Comparison of ENCODE assay signal across 1 cellular context in the genomic region with DNA sequence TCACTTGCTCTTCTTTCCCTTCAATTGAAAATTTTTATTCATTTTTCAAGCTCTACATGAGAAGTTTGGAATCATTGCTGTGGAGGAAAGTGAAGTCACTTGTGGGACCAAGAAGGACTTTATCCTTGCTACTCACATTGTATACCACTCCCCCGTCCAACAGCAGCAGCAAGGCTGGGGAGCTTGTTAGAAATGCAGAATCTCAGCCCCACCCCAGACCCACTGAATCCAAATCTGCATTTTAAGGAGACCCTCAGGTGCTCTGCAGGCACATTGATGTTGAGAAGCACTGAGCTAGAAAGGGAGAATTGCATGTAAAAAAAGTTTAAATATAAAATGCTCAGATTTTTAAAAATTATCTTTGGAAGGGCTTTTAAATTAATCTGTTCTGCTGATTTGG.
TF ChIP-seq lines count a peak whose summit lies in the region.

No MANE protein-coding gene starts in this region.

TF ChIP-seq in H1, 55 proteins besides CTCF, POLR2A, EP300 and RAD21 (continued from another document):
- TF ChIP-seq CHD7 (IDR thresholded peaks at IDR 0.05; ENCODE audit: insufficient replicate concordance, low read length), result no peak
- TF ChIP-seq BCL11A (IDR thresholded peaks at IDR 0.05; ENCODE audit: low read depth in 2 of 2, low read length in 2 of 2), result no peak
- no peak for TF ChIP-seq KDM4A (IDR thresholded peaks at IDR 0.05; ENCODE audit: low read depth, low read length, severe bottlenecking)
- TF ChIP-seq ATF2 (IDR thresholded peaks at IDR 0.05; ENCODE audit: low read length), result no peak
- TF ChIP-seq TAF1 (IDR thresholded peaks at IDR 0.05; ENCODE audit: low read depth, low read length), result no peak
- no peak for TF ChIP-seq KDM5A (IDR thresholded peaks at IDR 0.05; ENCODE audit: low read length)
- TF ChIP-seq RFX5 (IDR thresholded peaks at IDR 0.05; ENCODE audit: borderline replicate concordance, low read depth, low read length), result no peak
- no peak for TF ChIP-seq HDAC6 (IDR thresholded peaks at IDR 0.05; ENCODE audit: low read depth, low read length)
- no peak for TF ChIP-seq SP4 (IDR thresholded peaks at IDR 0.05; ENCODE audit: low read length)
